Comparison of ENCODE assay signal across 1 cellular context in the genomic region with DNA sequence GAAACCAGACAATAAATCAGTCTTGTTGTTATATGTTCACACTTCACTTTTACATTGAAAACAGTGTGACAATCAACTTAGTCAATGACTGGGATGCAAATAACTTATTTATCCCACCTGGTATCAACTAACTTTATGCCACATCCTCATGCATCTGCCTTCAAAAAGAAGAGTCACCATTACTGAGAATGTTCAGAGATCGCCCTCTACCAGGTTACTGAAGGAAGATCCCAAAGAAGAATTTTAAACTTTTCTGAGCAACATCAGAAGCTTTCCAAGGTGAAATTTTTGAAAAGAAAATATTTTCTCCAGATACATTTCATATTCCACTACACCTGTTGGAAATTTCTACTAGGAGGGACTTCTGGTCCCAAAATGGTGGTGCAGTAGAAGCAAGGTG.
TF ChIP-seq lines count a peak whose summit lies in the region.

No MANE protein-coding gene starts in this region.

TF ChIP-seq in GM23338, 12 proteins besides CTCF, POLR2A, EP300 and RAD21 (continued from another document):
- TF ChIP-seq JUNB (IDR thresholded peaks at IDR 0.05; ENCODE audit: unreplicated experiment): no peak
TF ChIP-seq in GM23338: peak in this region for 0.
